ENCODE assay signal across 1 cellular context in the genomic region with DNA sequence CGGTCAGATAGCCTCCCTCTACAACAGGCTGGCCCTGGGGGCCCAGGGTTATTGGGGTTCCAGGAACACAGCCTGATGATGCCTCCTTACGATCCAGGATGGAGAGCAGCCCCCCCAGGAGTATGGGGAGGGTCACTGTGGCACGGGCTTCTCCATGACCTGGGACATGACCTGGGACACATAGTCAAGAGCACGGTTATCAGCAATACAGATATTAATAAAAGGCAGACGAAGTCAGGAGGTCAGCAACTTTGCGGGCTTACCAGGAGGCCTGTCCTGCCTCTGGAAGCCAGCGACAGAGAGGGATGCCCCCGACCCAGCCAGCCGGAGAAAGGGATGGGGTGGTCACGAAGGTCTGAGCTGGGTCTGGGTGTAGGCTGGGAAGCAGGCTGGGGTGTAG.
A peak's percentile ranks its signal among the peaks of the same experiment; 100 is the strongest.
TF ChIP-seq lines count a peak whose summit lies in the region.

No MANE protein-coding gene starts in this region.

TF ChIP-seq in GM12878, 131 proteins besides CTCF, POLR2A, EP300 and RAD21 (continues in another document):
- TF ChIP-seq PAX5 (IDR thresholded peaks at IDR 0.05; ENCODE audit: borderline replicate concordance, low read depth, low read length) (no peak), STAT1 (conservative IDR thresholded peaks at IDR 0.05) (no peak), ATF2 (IDR thresholded peaks at IDR 0.05; ENCODE audit: low read length) (no peak), CHD2 (IDR thresholded peaks at IDR 0.05; ENCODE audit: borderline replicate concordance, low read depth, low read length) (no peak), CBFB (IDR thresholded peaks at IDR 0.05; ENCODE audit: low read depth) (no peak), TCF3 (IDR thresholded peaks at IDR 0.05; ENCODE audit: borderline replicate concordance, insufficient read depth, low read depth, low read length) (no peak), MXI1 (IDR thresholded peaks at IDR 0.05; ENCODE audit: low read depth, low read length) (no peak), RAD51 (IDR thresholded peaks at IDR 0.05) (no peak), RBBP5 (conservative IDR thresholded peaks at IDR 0.05) (no peak), NFYA (IDR thresholded peaks at IDR 0.05; ENCODE audit: borderline replicate concordance, low read depth, low read length) (no peak), MEF2B (IDR thresholded peaks at IDR 0.05; ENCODE audit: partially characterized antibody, poor library complexity, severe bottlenecking) (no peak), BRCA1 (IDR thresholded peaks at IDR 0.05; ENCODE audit: low read depth, low read length) (no peak), MLLT1 (IDR thresholded peaks at IDR 0.05) (0 out of 2 replicates have a peak, but pooled peaks have one; percentile 27), NR2F1 (conservative IDR thresholded peaks at IDR 0.05) (0 out of 2 replicates have a peak, but pooled peaks have one; percentile 37), SREBF1 (IDR thresholded peaks at IDR 0.05; ENCODE audit: low read length) (no peak), CREB1 (IDR thresholded peaks at IDR 0.05; ENCODE audit: low read depth) (no peak), EED (IDR thresholded peaks at IDR 0.05; ENCODE audit: low read depth) (no peak), ESRRA (IDR thresholded peaks at IDR 0.05; ENCODE audit: low read length) (no peak), TAF1 (IDR thresholded peaks at IDR 0.05; ENCODE audit: borderline replicate concordance, low read depth, low read length) (no peak), HDGF (IDR thresholded peaks at IDR 0.05) (peak; percentile 43; the same call in 1 of the 2 replicates), HDAC2 (IDR thresholded peaks at IDR 0.05) (no peak), EGR1 (IDR thresholded peaks at IDR 0.05; ENCODE audit: borderline replicate concordance in 1 of 2, low read depth in 2 of 2, low read length in 2 of 2) (no peak), RELA (IDR thresholded peaks at IDR 0.05; ENCODE audit: borderline replicate concordance, partially characterized antibody) (no peak), ETV6 (conservative IDR thresholded peaks at IDR 0.05 in 1 of 2, IDR thresholded peaks at IDR 0.05 in 1 of 2; ENCODE audit: borderline replicate concordance in 1 of 2, low read depth in 1 of 2) (no peak)
- TF ChIP-seq, protein P1, sequence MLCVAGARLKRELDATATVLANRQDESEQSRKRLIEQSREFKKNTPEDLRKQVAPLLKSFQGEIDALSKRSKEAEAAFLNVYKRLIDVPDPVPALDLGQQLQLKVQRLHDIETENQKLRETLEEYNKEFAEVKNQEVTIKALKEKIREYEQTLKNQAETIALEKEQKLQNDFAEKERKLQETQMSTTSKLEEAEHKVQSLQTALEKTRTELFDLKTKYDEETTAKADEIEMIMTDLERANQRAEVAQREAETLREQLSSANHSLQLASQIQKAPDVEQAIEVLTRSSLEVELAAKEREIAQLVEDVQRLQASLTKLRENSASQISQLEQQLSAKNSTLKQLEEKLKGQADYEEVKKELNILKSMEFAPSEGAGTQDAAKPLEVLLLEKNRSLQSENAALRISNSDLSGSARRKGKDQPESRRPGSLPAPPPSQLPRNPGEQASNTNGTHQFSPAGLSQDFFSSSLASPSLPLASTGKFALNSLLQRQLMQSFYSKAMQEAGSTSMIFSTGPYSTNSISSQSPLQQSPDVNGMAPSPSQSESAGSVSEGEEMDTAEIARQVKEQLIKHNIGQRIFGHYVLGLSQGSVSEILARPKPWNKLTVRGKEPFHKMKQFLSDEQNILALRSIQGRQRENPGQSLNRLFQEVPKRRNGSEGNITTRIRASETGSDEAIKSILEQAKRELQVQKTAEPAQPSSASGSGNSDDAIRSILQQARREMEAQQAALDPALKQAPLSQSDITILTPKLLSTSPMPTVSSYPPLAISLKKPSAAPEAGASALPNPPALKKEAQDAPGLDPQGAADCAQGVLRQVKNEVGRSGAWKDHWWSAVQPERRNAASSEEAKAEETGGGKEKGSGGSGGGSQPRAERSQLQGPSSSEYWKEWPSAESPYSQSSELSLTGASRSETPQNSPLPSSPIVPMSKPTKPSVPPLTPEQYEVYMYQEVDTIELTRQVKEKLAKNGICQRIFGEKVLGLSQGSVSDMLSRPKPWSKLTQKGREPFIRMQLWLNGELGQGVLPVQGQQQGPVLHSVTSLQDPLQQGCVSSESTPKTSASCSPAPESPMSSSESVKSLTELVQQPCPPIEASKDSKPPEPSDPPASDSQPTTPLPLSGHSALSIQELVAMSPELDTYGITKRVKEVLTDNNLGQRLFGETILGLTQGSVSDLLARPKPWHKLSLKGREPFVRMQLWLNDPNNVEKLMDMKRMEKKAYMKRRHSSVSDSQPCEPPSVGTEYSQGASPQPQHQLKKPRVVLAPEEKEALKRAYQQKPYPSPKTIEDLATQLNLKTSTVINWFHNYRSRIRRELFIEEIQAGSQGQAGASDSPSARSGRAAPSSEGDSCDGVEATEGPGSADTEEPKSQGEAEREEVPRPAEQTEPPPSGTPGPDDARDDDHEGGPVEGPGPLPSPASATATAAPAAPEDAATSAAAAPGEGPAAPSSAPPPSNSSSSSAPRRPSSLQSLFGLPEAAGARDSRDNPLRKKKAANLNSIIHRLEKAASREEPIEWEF (IDR thresholded peaks at IDR 0.05; ENCODE audit: insufficient replicate concordance, low read depth, low read length), result no peak
- TF ChIP-seq, protein P2, sequence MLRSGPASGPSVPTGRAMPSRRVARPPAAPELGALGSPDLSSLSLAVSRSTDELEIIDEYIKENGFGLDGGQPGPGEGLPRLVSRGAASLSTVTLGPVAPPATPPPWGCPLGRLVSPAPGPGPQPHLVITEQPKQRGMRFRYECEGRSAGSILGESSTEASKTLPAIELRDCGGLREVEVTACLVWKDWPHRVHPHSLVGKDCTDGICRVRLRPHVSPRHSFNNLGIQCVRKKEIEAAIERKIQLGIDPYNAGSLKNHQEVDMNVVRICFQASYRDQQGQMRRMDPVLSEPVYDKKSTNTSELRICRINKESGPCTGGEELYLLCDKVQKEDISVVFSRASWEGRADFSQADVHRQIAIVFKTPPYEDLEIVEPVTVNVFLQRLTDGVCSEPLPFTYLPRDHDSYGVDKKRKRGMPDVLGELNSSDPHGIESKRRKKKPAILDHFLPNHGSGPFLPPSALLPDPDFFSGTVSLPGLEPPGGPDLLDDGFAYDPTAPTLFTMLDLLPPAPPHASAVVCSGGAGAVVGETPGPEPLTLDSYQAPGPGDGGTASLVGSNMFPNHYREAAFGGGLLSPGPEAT (IDR thresholded peaks at IDR 0.05; ENCODE audit: low read depth), result no peak
- TF ChIP-seq, protein P3, sequence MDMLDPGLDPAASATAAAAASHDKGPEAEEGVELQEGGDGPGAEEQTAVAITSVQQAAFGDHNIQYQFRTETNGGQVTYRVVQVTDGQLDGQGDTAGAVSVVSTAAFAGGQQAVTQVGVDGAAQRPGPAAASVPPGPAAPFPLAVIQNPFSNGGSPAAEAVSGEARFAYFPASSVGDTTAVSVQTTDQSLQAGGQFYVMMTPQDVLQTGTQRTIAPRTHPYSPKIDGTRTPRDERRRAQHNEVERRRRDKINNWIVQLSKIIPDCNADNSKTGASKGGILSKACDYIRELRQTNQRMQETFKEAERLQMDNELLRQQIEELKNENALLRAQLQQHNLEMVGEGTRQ (IDR thresholded peaks at IDR 0.05; ENCODE audit: borderline replicate concordance, low read depth, low read length), result no peak
- TF ChIP-seq, protein P4, sequence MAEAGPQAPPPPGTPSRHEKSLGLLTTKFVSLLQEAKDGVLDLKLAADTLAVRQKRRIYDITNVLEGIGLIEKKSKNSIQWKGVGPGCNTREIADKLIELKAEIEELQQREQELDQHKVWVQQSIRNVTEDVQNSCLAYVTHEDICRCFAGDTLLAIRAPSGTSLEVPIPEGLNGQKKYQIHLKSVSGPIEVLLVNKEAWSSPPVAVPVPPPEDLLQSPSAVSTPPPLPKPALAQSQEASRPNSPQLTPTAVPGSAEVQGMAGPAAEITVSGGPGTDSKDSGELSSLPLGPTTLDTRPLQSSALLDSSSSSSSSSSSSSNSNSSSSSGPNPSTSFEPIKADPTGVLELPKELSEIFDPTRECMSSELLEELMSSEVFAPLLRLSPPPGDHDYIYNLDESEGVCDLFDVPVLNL (IDR thresholded peaks at IDR 0.05; ENCODE audit: low read depth, low read length), result no peak
- TF ChIP-seq, protein P5, sequence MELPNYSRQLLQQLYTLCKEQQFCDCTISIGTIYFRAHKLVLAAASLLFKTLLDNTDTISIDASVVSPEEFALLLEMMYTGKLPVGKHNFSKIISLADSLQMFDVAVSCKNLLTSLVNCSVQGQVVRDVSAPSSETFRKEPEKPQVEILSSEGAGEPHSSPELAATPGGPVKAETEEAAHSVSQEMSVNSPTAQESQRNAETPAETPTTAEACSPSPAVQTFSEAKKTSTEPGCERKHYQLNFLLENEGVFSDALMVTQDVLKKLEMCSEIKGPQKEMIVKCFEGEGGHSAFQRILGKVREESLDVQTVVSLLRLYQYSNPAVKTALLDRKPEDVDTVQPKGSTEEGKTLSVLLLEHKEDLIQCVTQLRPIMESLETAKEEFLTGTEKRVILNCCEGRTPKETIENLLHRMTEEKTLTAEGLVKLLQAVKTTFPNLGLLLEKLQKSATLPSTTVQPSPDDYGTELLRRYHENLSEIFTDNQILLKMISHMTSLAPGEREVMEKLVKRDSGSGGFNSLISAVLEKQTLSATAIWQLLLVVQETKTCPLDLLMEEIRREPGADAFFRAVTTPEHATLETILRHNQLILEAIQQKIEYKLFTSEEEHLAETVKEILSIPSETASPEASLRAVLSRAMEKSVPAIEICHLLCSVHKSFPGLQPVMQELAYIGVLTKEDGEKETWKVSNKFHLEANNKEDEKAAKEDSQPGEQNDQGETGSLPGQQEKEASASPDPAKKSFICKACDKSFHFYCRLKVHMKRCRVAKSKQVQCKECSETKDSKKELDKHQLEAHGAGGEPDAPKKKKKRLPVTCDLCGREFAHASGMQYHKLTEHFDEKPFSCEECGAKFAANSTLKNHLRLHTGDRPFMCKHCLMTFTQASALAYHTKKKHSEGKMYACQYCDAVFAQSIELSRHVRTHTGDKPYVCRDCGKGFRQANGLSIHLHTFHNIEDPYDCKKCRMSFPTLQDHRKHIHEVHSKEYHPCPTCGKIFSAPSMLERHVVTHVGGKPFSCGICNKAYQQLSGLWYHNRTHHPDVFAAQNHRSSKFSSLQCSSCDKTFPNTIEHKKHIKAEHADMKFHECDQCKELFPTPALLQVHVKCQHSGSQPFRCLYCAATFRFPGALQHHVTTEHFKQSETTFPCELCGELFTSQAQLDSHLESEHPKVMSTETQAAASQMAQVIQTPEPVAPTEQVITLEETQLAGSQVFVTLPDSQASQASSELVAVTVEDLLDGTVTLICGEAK (IDR thresholded peaks at IDR 0.05; ENCODE audit: borderline replicate concordance), result peak; percentile 31; the same call in 1 of the 2 replicates
- TF ChIP-seq, protein P6, sequence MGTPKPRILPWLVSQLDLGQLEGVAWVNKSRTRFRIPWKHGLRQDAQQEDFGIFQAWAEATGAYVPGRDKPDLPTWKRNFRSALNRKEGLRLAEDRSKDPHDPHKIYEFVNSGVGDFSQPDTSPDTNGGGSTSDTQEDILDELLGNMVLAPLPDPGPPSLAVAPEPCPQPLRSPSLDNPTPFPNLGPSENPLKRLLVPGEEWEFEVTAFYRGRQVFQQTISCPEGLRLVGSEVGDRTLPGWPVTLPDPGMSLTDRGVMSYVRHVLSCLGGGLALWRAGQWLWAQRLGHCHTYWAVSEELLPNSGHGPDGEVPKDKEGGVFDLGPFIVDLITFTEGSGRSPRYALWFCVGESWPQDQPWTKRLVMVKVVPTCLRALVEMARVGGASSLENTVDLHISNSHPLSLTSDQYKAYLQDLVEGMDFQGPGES (IDR thresholded peaks at IDR 0.05), result no peak
- TF ChIP-seq, protein P7, sequence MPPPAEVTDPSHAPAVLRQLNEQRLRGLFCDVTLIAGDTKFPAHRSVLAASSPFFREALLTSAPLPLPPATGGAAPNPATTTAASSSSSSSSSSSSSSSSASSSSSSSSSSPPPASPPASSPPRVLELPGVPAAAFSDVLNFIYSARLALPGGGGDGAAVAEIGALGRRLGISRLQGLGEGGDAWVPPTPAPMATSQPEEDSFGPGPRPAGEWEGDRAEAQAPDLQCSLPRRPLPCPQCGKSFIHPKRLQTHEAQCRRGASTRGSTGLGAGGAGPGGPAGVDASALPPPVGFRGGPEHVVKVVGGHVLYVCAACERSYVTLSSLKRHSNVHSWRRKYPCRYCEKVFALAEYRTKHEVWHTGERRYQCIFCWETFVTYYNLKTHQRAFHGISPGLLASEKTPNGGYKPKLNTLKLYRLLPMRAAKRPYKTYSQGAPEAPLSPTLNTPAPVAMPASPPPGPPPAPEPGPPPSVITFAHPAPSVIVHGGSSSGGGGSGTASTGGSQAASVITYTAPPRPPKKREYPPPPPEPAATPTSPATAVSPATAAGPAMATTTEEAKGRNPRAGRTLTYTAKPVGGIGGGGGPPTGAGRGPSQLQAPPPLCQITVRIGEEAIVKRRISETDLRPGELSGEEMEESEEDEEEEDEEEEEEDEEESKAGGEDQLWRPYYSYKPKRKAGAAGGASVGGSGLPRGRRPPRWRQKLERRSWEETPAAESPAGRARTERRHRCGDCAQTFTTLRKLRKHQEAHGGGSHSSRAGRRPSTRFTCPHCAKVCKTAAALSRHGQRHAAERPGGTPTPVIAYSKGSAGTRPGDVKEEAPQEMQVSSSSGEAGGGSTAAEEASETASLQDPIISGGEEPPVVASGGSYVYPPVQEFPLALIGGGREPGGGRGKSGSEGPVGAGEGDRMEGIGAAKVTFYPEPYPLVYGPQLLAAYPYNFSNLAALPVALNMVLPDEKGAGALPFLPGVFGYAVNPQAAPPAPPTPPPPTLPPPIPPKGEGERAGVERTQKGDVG (CRISPR knock-in tag; IDR thresholded peaks at IDR 0.05), result no peak
- TF ChIP-seq, protein P8, sequence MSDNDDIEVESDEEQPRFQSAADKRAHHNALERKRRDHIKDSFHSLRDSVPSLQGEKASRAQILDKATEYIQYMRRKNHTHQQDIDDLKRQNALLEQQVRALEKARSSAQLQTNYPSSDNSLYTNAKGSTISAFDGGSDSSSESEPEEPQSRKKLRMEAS (IDR thresholded peaks at IDR 0.05; ENCODE audit: low read depth, low read length), result no peak
